In genomic region chr7:2812119-2812487, GRCh38 we compare ENCODE assay signal across 1 cellular context.
TF ChIP-seq lines count a peak whose summit lies in the region.

No MANE protein-coding gene starts in this region.

TF ChIP-seq in WTC11, 78 proteins besides CTCF, POLR2A, EP300 and RAD21 (continued from another document):
- TF ChIP-seq, protein P1, sequence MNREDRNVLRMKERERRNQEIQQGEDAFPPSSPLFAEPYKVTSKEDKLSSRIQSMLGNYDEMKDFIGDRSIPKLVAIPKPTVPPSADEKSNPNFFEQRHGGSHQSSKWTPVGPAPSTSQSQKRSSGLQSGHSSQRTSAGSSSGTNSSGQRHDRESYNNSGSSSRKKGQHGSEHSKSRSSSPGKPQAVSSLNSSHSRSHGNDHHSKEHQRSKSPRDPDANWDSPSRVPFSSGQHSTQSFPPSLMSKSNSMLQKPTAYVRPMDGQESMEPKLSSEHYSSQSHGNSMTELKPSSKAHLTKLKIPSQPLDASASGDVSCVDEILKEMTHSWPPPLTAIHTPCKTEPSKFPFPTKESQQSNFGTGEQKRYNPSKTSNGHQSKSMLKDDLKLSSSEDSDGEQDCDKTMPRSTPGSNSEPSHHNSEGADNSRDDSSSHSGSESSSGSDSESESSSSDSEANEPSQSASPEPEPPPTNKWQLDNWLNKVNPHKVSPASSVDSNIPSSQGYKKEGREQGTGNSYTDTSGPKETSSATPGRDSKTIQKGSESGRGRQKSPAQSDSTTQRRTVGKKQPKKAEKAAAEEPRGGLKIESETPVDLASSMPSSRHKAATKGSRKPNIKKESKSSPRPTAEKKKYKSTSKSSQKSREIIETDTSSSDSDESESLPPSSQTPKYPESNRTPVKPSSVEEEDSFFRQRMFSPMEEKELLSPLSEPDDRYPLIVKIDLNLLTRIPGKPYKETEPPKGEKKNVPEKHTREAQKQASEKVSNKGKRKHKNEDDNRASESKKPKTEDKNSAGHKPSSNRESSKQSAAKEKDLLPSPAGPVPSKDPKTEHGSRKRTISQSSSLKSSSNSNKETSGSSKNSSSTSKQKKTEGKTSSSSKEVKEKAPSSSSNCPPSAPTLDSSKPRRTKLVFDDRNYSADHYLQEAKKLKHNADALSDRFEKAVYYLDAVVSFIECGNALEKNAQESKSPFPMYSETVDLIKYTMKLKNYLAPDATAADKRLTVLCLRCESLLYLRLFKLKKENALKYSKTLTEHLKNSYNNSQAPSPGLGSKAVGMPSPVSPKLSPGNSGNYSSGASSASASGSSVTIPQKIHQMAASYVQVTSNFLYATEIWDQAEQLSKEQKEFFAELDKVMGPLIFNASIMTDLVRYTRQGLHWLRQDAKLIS (CRISPR knock-in tag; IDR thresholded peaks at IDR 0.05; ENCODE audit: borderline replicate concordance), result no peak
TF ChIP-seq in WTC11: peak in this region for 0.
